1 cellular context compared by ENCODE assay signal in genomic region chr5:109937951-109938350, GRCh38.
TF ChIP-seq lines count a peak whose summit lies in the region.

No MANE protein-coding gene starts in this region.

TF ChIP-seq in HepG2, 621 proteins besides CTCF, POLR2A, EP300 and RAD21 (continued from another document):
- TF ChIP-seq FOXO4 (CRISPR knock-in tag; conservative IDR thresholded peaks at IDR 0.05): no peak
- no peak for TF ChIP-seq ZNF281 (CRISPR knock-in tag; IDR thresholded peaks at IDR 0.05; ENCODE audit: borderline replicate concordance)
TF ChIP-seq in HepG2: peak in this region for 0.
